ENCODE assay signal across 25 cellular contexts in genomic region chr6:129655334-129655733, GRCh38. TPM values are rescaled to one million over a fixed set of nuclear protein-coding genes. Genes with fewer than 3 reads are reported as not detected.
DNase-seq lines count a peak whose midpoint lies in the region; ATAC-seq, FAIRE-seq and TF ChIP-seq lines count a peak whose summit lies in the region.
"Had no signal": no experiment of that assay in that cellular context is flagged by ENCODE, and none has a peak within 500 bp of the region (broad histone marks: within the 10 kb centered on the region; RNA-seq: fewer than 3 reads in every experiment).

No MANE protein-coding gene starts in this region.

- DNase-seq in A549 (ENCODE audit: low read depth in 1 of 2, low spot score in 1 of 2) = no peak
- DNase-seq in HCT116 (ENCODE audit: low read depth, low spot score) = no peak
- no peak for DNase-seq in hepatocyte (ENCODE audit: low spot score)
- DNase-seq in right lobe of liver = no peak
- DNase-seq in cerebellar cortex (ENCODE audit: low spot score) = no peak
- no peak for DNase-seq in Peyer's patch
- no peak for DNase-seq in right atrium auricular region (ENCODE audit: low spot score)
- DNase-seq: COR-L47; DMS 273 treated with DMSO at 0.1 percent for 48 hours; DND-41; H7; NCI-H1092 treated with DMSO at 0.1 percent for 48 hours; NCI-H1436; NCI-H187 treated with DMSO at 0.1 percent for 48 hours; NCI-H2171 treated with DMSO at 0.1 percent for 48 hours; NCI-H524; NK-92 treated with Interleukin-12 subunit alpha and Interleukin-12 subunit beta, amount 100 ng/mL, for 24 hours; PC-9; Right ventricle myocardium superior; RPMI8226 had no signal

- no peak for TF ChIP-seq EP300 in A549 (IDR thresholded peaks at IDR 0.05)

- TF ChIP-seq RAD21 in A549 (conservative IDR thresholded peaks at IDR 0.05 in 1 of 2, IDR thresholded peaks at IDR 0.05 in 1 of 2) (no peak), HCT116 (IDR thresholded peaks at IDR 0.05; ENCODE audit: low read depth) (no peak)

- H3K9me3 ChIP-seq in A549 (no peaks in the 10 kb centered on the region), HCT116 (ENCODE audit: control insufficient read depth in 1 of 2, insufficient read depth in 1 of 2, low read depth in 1 of 2, low read length in 2 of 2) (no peaks in the 10 kb centered on the region), hepatocyte (ENCODE audit: low read depth) (no peaks in the 10 kb centered on the region), right lobe of liver (no peaks in the 10 kb centered on the region), Peyer's patch (no peaks in the 10 kb centered on the region), right atrium auricular region (no peaks in the 10 kb centered on the region)
- H3K9me3 ChIP-seq: BLaER1, SJSA1 had no signal

- ATAC-seq in A549 = no peak
- no peak for ATAC-seq in HCT116
- ATAC-seq in right lobe of liver = no peak

- FAIRE-seq in A549 (lab: Jason Lieb, UNC) = no peak
- FAIRE-seq: GM12892 had no signal

- peak overlapping the region; percentile 25 to 49; a peak in 2 of 6 replicates for H3K27ac ChIP-seq in A549
- H3K27ac ChIP-seq in HCT116 (ENCODE audit: low read depth, low read length) = peak overlapping the region; percentile 99
- peak overlapping the region; percentile 26 for H3K27ac ChIP-seq in hepatocyte
- no peak overlapping the region for H3K27ac ChIP-seq in right lobe of liver
- H3K27ac ChIP-seq in Peyer's patch = peak overlapping the region in 2 of 4 donors; percentile 34 to 65
- H3K27ac ChIP-seq in right atrium auricular region = no peak overlapping the region
- H3K27ac ChIP-seq: BLaER1, PC-9, SJSA1 had no signal

- no peak for TF ChIP-seq POLR2A in A549 (IDR thresholded peaks at IDR 0.05; ENCODE audit: low read length)
- no peak for TF ChIP-seq POLR2A in HCT116 (IDR thresholded peaks at IDR 0.05; ENCODE audit: borderline replicate concordance, extremely low read depth, insufficient read depth, insufficient read length)
- no peak for TF ChIP-seq POLR2A in right lobe of liver (IDR thresholded peaks at IDR 0.05)
- no peak for TF ChIP-seq POLR2A in Peyer's patch (IDR thresholded peaks at IDR 0.05)

- H3K4me3 ChIP-seq in A549 (no peak overlapping the region), HCT116 (replicated peaks in 1 of 2; ENCODE audit: low read depth in 1 of 2, low read length in 2 of 2) (no peak overlapping the region), hepatocyte (no peak overlapping the region), right lobe of liver (no peak overlapping the region), Peyer's patch (no peak overlapping the region), right atrium auricular region (no peak overlapping the region)
- H3K4me3 ChIP-seq: BLaER1, PC-9, SJSA1 had no signal

- H3K36me3 Mint-ChIP-seq in nephron (ENCODE audit: low read depth) = no peaks in the 10 kb centered on the region

- TF ChIP-seq CTCF in A549 (IDR thresholded peaks at IDR 0.05) (no peak), HCT116 (IDR thresholded peaks at IDR 0.05 in 2 of 3, conservative IDR thresholded peaks at IDR 0.05 in 1 of 3; ENCODE audit: borderline replicate concordance in 1 of 3, insufficient read depth in 1 of 3, low read depth in 2 of 3, low read length in 2 of 3) (no peak), hepatocyte (IDR thresholded peaks at IDR 0.05; ENCODE audit: poor library complexity) (no peak), nephron (IDR thresholded peaks at IDR 0.05; ENCODE audit: unreplicated experiment in 3 of 3) (no peak), right lobe of liver (IDR thresholded peaks at IDR 0.05) (no peak), Peyer's patch (IDR thresholded peaks at IDR 0.05) (no peak), right atrium auricular region (IDR thresholded peaks at IDR 0.05) (no peak)

- H3K9me2 ChIP-seq in HCT116 (ENCODE audit: insufficient read depth) = no peaks in the 10 kb centered on the region
- H3K9me2 ChIP-seq in hepatocyte (replicated peaks; ENCODE audit: insufficient read depth) = no peaks in the 10 kb centered on the region

- H3K27me3 Mint-ChIP-seq in nephron (ENCODE audit: low read depth) = no peaks in the 10 kb centered on the region
- H3K27me3 Mint-ChIP-seq: CD4-positive, CD25-positive, alpha-beta regulatory T cell had no signal

- peaks cover 62% of the 10 kb centered on the region for H3K4me1 ChIP-seq in A549
- H3K4me1 ChIP-seq in HCT116 (ENCODE audit: control insufficient read depth in 1 of 2, insufficient read depth in 2 of 2, low read length in 2 of 2) = peaks cover 82 to 94% of the 10 kb centered on the region in 2 experiments
- peaks cover 4% of the 10 kb centered on the region for H3K4me1 ChIP-seq in hepatocyte (ENCODE audit: insufficient read depth)
- no peaks in the 10 kb centered on the region for H3K4me1 ChIP-seq in right lobe of liver
- H3K4me1 ChIP-seq in Peyer's patch = peaks cover 0 to 25% (median 0%) of the 10 kb centered on the region in 4 donors
- peaks cover 0 to 9% of the 10 kb centered on the region in 2 donors for H3K4me1 ChIP-seq in right atrium auricular region

- POLR2A ChIA-PET in A549 (lab: Yijun Ruan, JAX) = no interaction called here
- POLR2A ChIA-PET in HCT116 (lab: Charles Lee) = interaction anchor here (1.3 to 1.6 kb wide), 2 partner anchors 22 to 29 kb away, joined by 3 to 7 read pairs; no protein-coding TSS in a partner anchor

- H3K4me1 Mint-ChIP-seq in nephron = peaks cover 46% of the 10 kb centered on the region

- H2AFZ ChIP-seq in HCT116 (ENCODE audit: low read depth, low read length, poor library complexity, severe bottlenecking) (no peak overlapping the region), hepatocyte (no peak overlapping the region)
- H2AFZ ChIP-seq: PC-9 had no signal

- RAD21 ChIA-PET in HCT116 (lab: Charles Lee; ENCODE audit: low non-redundant PET in 1 of 2, low total read pairs in 2 of 2, uncharacterized antibody in 2 of 2, unreplicated experiment in 2 of 2) = interaction anchor here in 1 of 2 experiments (0.7 kb wide), 1 partner anchor 32 kb away, joined by 3 read pairs; no protein-coding TSS in a partner anchor

- H3K9ac ChIP-seq in HCT116 (ENCODE audit: low read length) = no peak overlapping the region
- H3K9ac ChIP-seq: BLaER1 had no signal

- intact Hi-C loops in HCT116 (cut with micrococcal nuclease) = no loop called here
- intact Hi-C loops in right lobe of liver (cut with DNase I) = no loop called here

- H4K20me1 ChIP-seq in HCT116 (ENCODE audit: insufficient read depth) (no peaks in the 10 kb centered on the region), hepatocyte (ENCODE audit: insufficient read depth, poor library complexity, severe bottlenecking) (no peaks in the 10 kb centered on the region)
- H4K20me1 ChIP-seq: BLaER1 had no signal

- H3K79me2 ChIP-seq in HCT116 (ENCODE audit: insufficient read depth, low read length) = peaks cover 91% of the 10 kb centered on the region
- peaks cover 62% of the 10 kb centered on the region for H3K79me2 ChIP-seq in hepatocyte

- BruUV-seq in HCT116 (replicated peaks; lab: Mats Ljungman, UMichigan) = no TSS peak

- CTCF ChIA-PET in A549 (lab: Yijun Ruan, JAX) (interaction anchor here (1.0 to 2.4 kb wide), 2 partner anchors 57 to 75 kb away, joined by 4 to 8 read pairs; no protein-coding TSS in a partner anchor), HCT116 (lab: Charles Lee) (no interaction called here)

- WGBS in A549 (ENCODE audit: missing lambda C conversion rate) = 58% methylated on average over 1 of the region's 1 CpG
- WGBS in hepatocyte (ENCODE audit: low lambda C conversion rate, missing lambda C conversion rate) = 88% methylated on average over 1 of the region's 1 CpG
- 100% methylated on average over 1 of the region's 1 CpG for WGBS in right lobe of liver (ENCODE audit: insufficient coverage, low coverage, low lambda C conversion rate, missing lambda C conversion rate)

- H3K36me3 ChIP-seq in HCT116 (ENCODE audit: control insufficient read depth in 1 of 2, insufficient read depth in 2 of 2, low read length in 2 of 2) (no peaks in the 10 kb centered on the region), hepatocyte (replicated peaks; ENCODE audit: insufficient read depth, low read depth) (no peaks in the 10 kb centered on the region), right lobe of liver (no peaks in the 10 kb centered on the region), Peyer's patch (no peaks in the 10 kb centered on the region), right atrium auricular region (no peaks in the 10 kb centered on the region)
- H3K36me3 ChIP-seq: BLaER1, SJSA1 had no signal

- H3K27me3 ChIP-seq in HCT116 (ENCODE audit: insufficient read depth, low read length) = no peaks in the 10 kb centered on the region
- no peaks in the 10 kb centered on the region for H3K27me3 ChIP-seq in hepatocyte
- H3K27me3 ChIP-seq in right lobe of liver = no peaks in the 10 kb centered on the region
- H3K27me3 ChIP-seq in Peyer's patch = no peaks in the 10 kb centered on the region
- H3K27me3 ChIP-seq in right atrium auricular region = no peaks in the 10 kb centered on the region
- H3K27me3 ChIP-seq: BLaER1, SJSA1 had no signal

- no peaks in the 10 kb centered on the region for H3K9me3 Mint-ChIP-seq in nephron
- H3K9me3 Mint-ChIP-seq: CD4-positive, CD25-positive, alpha-beta regulatory T cell had no signal

- H3K4me3 Mint-ChIP-seq in nephron = no peak overlapping the region
- H3K4me3 Mint-ChIP-seq: CD4-positive, CD25-positive, alpha-beta regulatory T cell had no signal

- H3K27ac Mint-ChIP-seq in nephron = peak overlapping the region in 2 of 3 experiments; percentile 43 to 62
- H3K27ac Mint-ChIP-seq: CD4-positive, CD25-positive, alpha-beta regulatory T cell had no signal

- H3K4me2 ChIP-seq in A549 = peak overlapping the region; percentile 13
- H3K4me2 ChIP-seq in HCT116 (ENCODE audit: low read length) = peak overlapping the region; percentile 29; the same call in 1 of the 2 replicates
- peak overlapping the region; percentile 7 for H3K4me2 ChIP-seq in hepatocyte
- H3K4me2 ChIP-seq: BLaER1, PC-9 had no signal

TF ChIP-seq in HCT116, 20 proteins besides CTCF, POLR2A, EP300 and RAD21:
- TF ChIP-seq EGR1 (IDR thresholded peaks at IDR 0.05; ENCODE audit: low read depth) (no peak), FOSL1 (IDR thresholded peaks at IDR 0.05; ENCODE audit: low read depth) (0 out of 2 replicates have a peak, but pooled peaks have one; percentile 1), TCF7L2 (IDR thresholded peaks at IDR 0.05; ENCODE audit: borderline replicate concordance, extremely low read depth, insufficient read depth, insufficient read length) (peak; percentile 72)

RNA-seq across cellular contexts. Expression of gene ARHGAP18, which starts 54.6 kb away (rescaled TPM):
- polyA plus RNA-seq in A549 (2011; rRNA removed) (13.3 and 16.7 TPM in 2 replicates), A549 (2017; fragmentation: RNase III; extraction: RNeasy Plus Mini Kit Qiagen cat#74134 plus additional on column Dnase treatment) (8.1 to 13.4 TPM (median 11.2 TPM) in 3 replicates), hepatocyte (11.2 and 14.7 TPM in 2 replicates)
- 1.4 TPM in 2 replicates for polyA plus RNA-seq in A549 (2012; cell fraction: cytosol; rRNA removed)
- 0.55 and 0.75 TPM in 2 replicates for polyA plus RNA-seq in A549 (2012; cell fraction: nucleus; rRNA removed)
- polyA minus RNA-seq in A549 (2011; rRNA and poly(A)+ RNA removed) = 13.5 and 13.7 TPM in 2 replicates
- total RNA-seq in HCT116 (2021; ENCODE audit: unreplicated experiment) (70.3 TPM), hepatocyte (34.8 and 35.6 TPM in 2 replicates), right lobe of liver (1 to 10 TPM; 2.2 to 8.0 (median 2.9) TPM), Peyer's patch (10 to 100 TPM; 26.1 to 45.4 (median 33.5) TPM), right atrium auricular region (10 to 100 TPM in 1 of 2 donors, 1 to 10 TPM in 1; 7.1 to 11.2 TPM)
- 20.1 and 25.5 TPM in 2 replicates for polyA plus RNA-seq in HCT116 (2012)

Comparison
In these comparisons a context has a peak if more than half of its experiments do, and no peak if none do; other contexts are left out.
1. H3K27ac ChIP-seq: peak in A549 (2 of 2), HCT116 (single experiment) and hepatocyte (single experiment); none in right lobe of liver (0 of 3) and right atrium auricular region (0 of 2).
2. Peak in every context shown above with its lines, with median percentiles within 50 percentile points of each other: H3K4me2 ChIP-seq.